Comparison of ENCODE assay signal across 27 cellular contexts in genomic region chr3:195591852-195592251, GRCh38. TPM values are rescaled to one million over a fixed set of nuclear protein-coding genes. Genes with fewer than 3 reads are reported as not detected.
"Had no signal": no experiment of that assay in that cellular context is flagged by ENCODE, and none has a peak within 500 bp of the region (broad histone marks: within the 10 kb centered on the region; RNA-seq: fewer than 3 reads in every experiment).

No MANE protein-coding gene starts in this region.

- H3K4me1 ChIP-seq: ascending aorta, colonic mucosa, foreskin keratinocyte, sigmoid colon had no signal

- ATAC-seq: activated CD4-positive, CD25-positive, alpha-beta regulatory T cell treated with anti-CD3 and anti-CD28 coated beads, Interleukin-2, amount 50 U/mL, for 24 hours; activated CD8-positive, alpha-beta memory T cell treated with anti-CD3 and anti-CD28 coated beads, Interleukin-2, amount 10 ng/mL, durations not matched to agents 7 days and 5 days; effector memory CD8-positive, alpha-beta T cell; esophagus mucosa; foreskin keratinocyte; left lung; stimulated activated naive B cell treated with anti-CD40 and anti-IgM and Interleukin-4, amounts not matched to agents 10 μg/mL and 1 μg/mL and 100 μg/mL, for 72 hours; T-cell had no signal

- H3K36me3 ChIP-seq: ascending aorta, brain microvascular endothelial cell, colonic mucosa, left lung, neutrophil, pancreas, sigmoid colon, upper lobe of left lung had no signal

- H2AFZ ChIP-seq: hepatocyte had no signal

- H3K4me3 ChIP-seq: ascending aorta, colonic mucosa, dorsolateral prefrontal cortex, hepatocyte, left lung, pancreas, sigmoid colon, smooth muscle cell, testis, upper lobe of left lung had no signal

- H3K4me2 ChIP-seq: hepatocyte, smooth muscle cell had no signal

- H3K27me3 ChIP-seq: ascending aorta, brain microvascular endothelial cell, colonic mucosa, dorsolateral prefrontal cortex, hepatocyte, pancreas, sigmoid colon, testis, upper lobe of left lung had no signal

- H3K9me3 ChIP-seq: ascending aorta, colonic mucosa, neutrophil, pancreas, sigmoid colon, testis, upper lobe of left lung had no signal

- H3K27ac ChIP-seq: ascending aorta, brain microvascular endothelial cell, colonic mucosa, foreskin keratinocyte, hepatocyte, left lung, neutrophil, pancreas, testis, VCaP had no signal

- DNase-seq: activated CD4-positive, alpha-beta memory T cell treated with anti-CD3 and anti-CD28 coated beads, Interleukin-2, amount 10 ng/mL, durations not matched to agents 7 days and 5 days; activated CD4-positive, alpha-beta T cell treated with anti-CD3 and anti-CD28 coated beads, Interleukin-2, amount 10 ng/mL, durations not matched to agents 24 days and 14 days; activated CD8-positive, alpha-beta memory T cell treated with anti-CD3 and anti-CD28 coated beads, Interleukin-2, amount 10 ng/mL, durations not matched to agents 7 days and 5 days; activated gamma-delta T cell treated with Interleukin-2 at 50 U/mL for 16 hours; brain microvascular endothelial cell; colonic mucosa; dorsolateral prefrontal cortex; effector memory CD8-positive, alpha-beta T cell; foreskin keratinocyte; glutamatergic neuron; immature natural killer cell; left lung; pancreas; sigmoid colon; stimulated activated CD4-positive, alpha-beta T cell treated with anti-CD3 and anti-CD28 coated beads, Interleukin-15, amount 100 ng/mL, for 24 hours; stimulated activated naive B cell treated with anti-CD40 and anti-IgM and Interleukin-4, amounts not matched to agents 10 μg/mL and 1 μg/mL and 100 μg/mL, for 72 hours; T-cell; upper lobe of left lung had no signal

- H3K79me2 ChIP-seq: hepatocyte had no signal

RNA-seq across cellular contexts. Expression of gene APOD, which starts 8.1 kb away (rescaled TPM):
- total RNA-seq: activated CD4-positive, alpha-beta memory T cell treated with anti-CD3 and anti-CD28 coated beads, Interleukin-2, amount 10 ng/mL, durations not matched to agents 7 days and 5 days; foreskin keratinocyte; kidney epithelial cell had no signal
- polyA plus RNA-seq: immature natural killer cell had no signal
